18 cellular contexts compared by ENCODE assay signal in the genomic region with DNA sequence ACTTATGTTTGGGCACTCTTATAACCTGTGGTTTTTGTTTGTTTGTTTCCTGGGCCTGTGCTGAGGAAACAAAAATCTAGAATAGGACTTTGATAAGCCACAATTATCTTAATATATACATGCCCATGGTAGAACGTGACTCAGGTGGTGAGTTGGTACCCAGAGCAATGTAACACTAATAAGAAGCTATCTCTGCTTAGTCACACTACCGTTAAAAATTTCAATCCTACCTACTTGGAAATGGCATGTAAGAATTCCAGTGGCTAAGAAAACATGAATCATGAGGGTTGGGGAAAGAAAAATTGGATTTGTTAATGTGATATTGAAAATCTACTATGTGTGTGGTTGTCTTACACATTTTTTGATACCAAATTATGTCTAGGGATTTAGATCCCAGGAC. TPM values are rescaled to one million over a fixed set of nuclear protein-coding genes. Genes with fewer than 3 reads are reported as not detected.
"Had no signal": no experiment of that assay in that cellular context is flagged by ENCODE, and none has a peak within 500 bp of the region (broad histone marks: within the 10 kb centered on the region; RNA-seq: fewer than 3 reads in every experiment).

No MANE protein-coding gene starts in this region.

- H3K4me3 ChIP-seq: ascending aorta, left lung, psoas muscle had no signal

- DNase-seq: activated B cell treated with CpG ODN at 0.5 μM for 24 hours; activated CD4-positive, alpha-beta T cell treated with anti-CD3 and anti-CD28 coated beads, Interleukin-2, amount 10 ng/mL, durations not matched to agents 24 days and 14 days; activated naive CD4-positive, alpha-beta T cell treated with Interleukin-2 at 50 U/mL for 16 hours; activated naive CD8-positive, alpha-beta T cell treated with anti-CD3 and anti-CD28 coated beads, Interleukin-2, amount 50 U/mL, for 24 hours; endodermal cell; foreskin fibroblast; head of caudate nucleus; left lung; mesendoderm; psoas muscle; stimulated activated CD4-positive, alpha-beta T cell treated with anti-CD3 and anti-CD28 coated beads, Interleukin-12 subunit alpha, Interleukin-12 subunit beta, amount 100 ng/mL, for 4 hours; stimulated activated naive CD4-positive, alpha-beta T cell; trophoblast cell had no signal

- ATAC-seq: activated naive CD8-positive, alpha-beta T cell treated with anti-CD3 and anti-CD28 coated beads, Interleukin-2, amount 50 U/mL, for 24 hours; esophagus mucosa; left lung; psoas muscle; sciatic nerve had no signal

- H3K36me3 ChIP-seq: ascending aorta, left lung had no signal

- H3K4me1 ChIP-seq: ascending aorta, left lung, psoas muscle had no signal

- H3K27ac ChIP-seq: ascending aorta, left lung, psoas muscle had no signal

- H3K9me3 ChIP-seq: ascending aorta, left lung, psoas muscle had no signal

- H3K27me3 ChIP-seq: ascending aorta, left lung had no signal

RNA-seq across cellular contexts. Expression of a gene that starts 30.5 kb away (rescaled TPM):
- total RNA-seq: activated B cell treated with CpG ODN at 0.5 μM for 24 hours; activated CD4-positive, alpha-beta T cell treated with anti-CD3 and anti-CD28 coated beads, Interleukin-2, amount 10 ng/mL, durations not matched to agents 24 days and 14 days; activated T-helper 1 cell treated with anti-CD3 and anti-CD28 coated beads, Interleukin-12 subunit alpha, Interleukin-12 subunit beta, Interleukin-2, Interleukin-4 antibody, amounts not matched to agents 30 ng/mL and 10 ng/mL and 1 ng/mL, durations not matched to agents 14 hours and 24 hours and 36 hours; T-helper 1 cell treated with Interleukin-12 subunit alpha and Interleukin-12 subunit beta and Interleukin-4 antibody, amounts not matched to agents 30 ng/mL and 1 ng/mL, for 36 hours had no signal
